8 cellular contexts compared by ENCODE assay signal in genomic region chr9:127785933-127786772, GRCh38. TPM values are rescaled to one million over a fixed set of nuclear protein-coding genes. Genes with fewer than 3 reads are reported as not detected.
DNase-seq lines count a peak whose midpoint lies in the region; ATAC-seq and TF ChIP-seq lines count a peak whose summit lies in the region.

TSS of gene CDK9 (plus strand) at chr9:127786034. CDS start at chr9:127786149, 115 bp downstream.

- TF ChIP-seq CTCF in AG09309 (IDR thresholded peaks at IDR 0.05; ENCODE audit: control insufficient read depth, insufficient read depth, low read depth, low read length, missing control alignments), result no peak
- no peak for TF ChIP-seq CTCF in choroid plexus epithelial cell (conservative IDR thresholded peaks at IDR 0.05; ENCODE audit: low read depth, low read length)

- no peaks in the 10 kb centered on the region for H3K27me3 ChIP-seq in layer of hippocampus (ENCODE audit: control insufficient read depth, insufficient read depth, low read length)

- H3K27ac ChIP-seq in layer of hippocampus (ENCODE audit: low read depth, low read length), result peak within 1 kb of the TSS; percentile 96

- peaks cover 39% of the 10 kb centered on the region for H3K36me3 Mint-ChIP-seq in activated CD4-positive, alpha-beta T cell treated with anti-CD3 and anti-CD28 coated beads for 36 hours (ENCODE audit: low read depth)

- DNase-seq in AG09309 (ENCODE audit: low read depth) (no peak), NCI-H510A (lab: John Stamatoyannopoulos, UW) (peak; percentile 85), choroid plexus epithelial cell (ENCODE audit: low read depth) (peak; percentile 92)
- peak; percentile 97 for DNase-seq in activated CD4-positive, alpha-beta T cell treated with anti-CD3 and anti-CD28 coated beads for 36 hours
- peak; percentile 90 for DNase-seq in stimulated activated CD4-positive, alpha-beta T cell treated with anti-CD3 and anti-CD28 coated beads, Interleukin-1b, Interleukin-23, amount 100 ng/mL, for 4 hours (ENCODE audit: low read depth in 2 of 2)

- intact Hi-C loops in activated CD4-positive, alpha-beta T cell treated with anti-CD3 and anti-CD28 coated beads for 36 hours (cut with DNase I, micrococcal nuclease), result loop anchor here (1.0 to 10.0 kb wide), 19 partner anchors 15 to 901 kb away; partner anchors contain the start of genes FPGS (in 2 of the 2), NAIF1 (in 2 of the 2), ST6GALNAC4 (in 2 of the 2) and TOR2A (in 2 of the 2)

- H3K4me1 Mint-ChIP-seq in activated CD4-positive, alpha-beta T cell treated with anti-CD3 and anti-CD28 coated beads for 36 hours, result peaks cover 71% of the 10 kb centered on the region

- POLR2A ChIA-PET in activated CD4-positive, alpha-beta T cell treated with anti-CD3 and anti-CD28 coated beads for 36 hours (lab: Charles Lee), result interaction anchor here (0.8 to 1.9 kb wide), 4 partner anchors 10 to 132 kb away, joined by 3 to 15 read pairs (median 6); partner anchors contain the start of gene TOR2A

- H3K27me3 Mint-ChIP-seq in activated CD4-positive, alpha-beta T cell treated with anti-CD3 and anti-CD28 coated beads for 36 hours, result no peaks in the 10 kb centered on the region

- H3K27ac Mint-ChIP-seq in activated CD4-positive, alpha-beta T cell treated with anti-CD3 and anti-CD28 coated beads for 36 hours, result peak within 1 kb of the TSS; percentile 97

- H3K4me3 ChIP-seq in AG09309 (ENCODE audit: control insufficient read depth, low read depth, low read length) (peak within 1 kb of the TSS; percentile 87), choroid plexus epithelial cell (ENCODE audit: low read depth, low read length) (peak within 1 kb of the TSS; percentile 74)

- H3K4me3 Mint-ChIP-seq in activated CD4-positive, alpha-beta T cell treated with anti-CD3 and anti-CD28 coated beads for 36 hours, result peak within 1 kb of the TSS; percentile 97

- CTCF ChIA-PET in activated CD4-positive, alpha-beta T cell treated with anti-CD3 and anti-CD28 coated beads for 36 hours (lab: Charles Lee), result interaction anchor here (0.6 to 3.3 kb wide), 15 partner anchors 10 to 135 kb away, joined by 3 to 17 read pairs (median 3); partner anchors contain the start of genes FPGS, TOR2A and TTC16

- peak; percentile 61 for ATAC-seq in GM19025 (IDR thresholded peaks at IDR 0.05; ENCODE audit: low read depth, unreplicated experiment)
- peak; percentile 69 for ATAC-seq in HG03280 (IDR thresholded peaks at IDR 0.05; ENCODE audit: unreplicated experiment)
- peak; percentile 69 for ATAC-seq in activated CD4-positive, alpha-beta T cell treated with anti-CD3 and anti-CD28 coated beads for 36 hours

- no peaks in the 10 kb centered on the region for H3K9me3 Mint-ChIP-seq in activated CD4-positive, alpha-beta T cell treated with anti-CD3 and anti-CD28 coated beads for 36 hours (ENCODE audit: low read depth)

RNA-seq across cellular contexts. Expression of gene CDK9, which starts in this region (rescaled TPM):
- 10 to 100 TPM; 63.8 to 80.4 TPM for total RNA-seq in activated CD4-positive, alpha-beta T cell treated with anti-CD3 and anti-CD28 coated beads for 36 hours
